11 cellular contexts compared by ENCODE assay signal in genomic region chr12:109719123-109720022, GRCh38. TPM values are rescaled to one million over a fixed set of nuclear protein-coding genes. Genes with fewer than 3 reads are reported as not detected.
DNase-seq lines count a peak whose midpoint lies in the region; ATAC-seq and TF ChIP-seq lines count a peak whose summit lies in the region.
"Had no signal": no experiment of that assay in that cellular context is flagged by ENCODE, and none has a peak within 500 bp of the region (broad histone marks: within the 10 kb centered on the region; RNA-seq: fewer than 3 reads in every experiment).

No MANE protein-coding gene starts in this region.

- ATAC-seq in CD4-positive, alpha-beta T cell (ENCODE audit: poor library complexity): no peak
- no peak for ATAC-seq in activated CD8-positive, alpha-beta T cell treated with anti-CD3 and anti-CD28 coated beads for 36 hours

- H3K27me3 Mint-ChIP-seq in CD4-positive, alpha-beta T cell: peaks cover 43% of the 10 kb centered on the region
- peaks cover 8% of the 10 kb centered on the region for H3K27me3 Mint-ChIP-seq in activated CD8-positive, alpha-beta T cell treated with anti-CD3 and anti-CD28 coated beads for 36 hours
- peaks cover 29% of the 10 kb centered on the region for H3K27me3 Mint-ChIP-seq in activated CD4-positive, alpha-beta memory T cell treated with anti-CD3 and anti-CD28 coated beads, Interleukin-2, amount 10 ng/mL, durations not matched to agents 7 days and 5 days

- H3K4me3 ChIP-seq in AG10803 (ENCODE audit: low read length) (no peak overlapping the region), brain microvascular endothelial cell (ENCODE audit: low read depth, low read length) (no peak overlapping the region)

- H3K4me3 Mint-ChIP-seq in CD4-positive, alpha-beta T cell: no peak overlapping the region
- no peak overlapping the region for H3K4me3 Mint-ChIP-seq in activated CD8-positive, alpha-beta T cell treated with anti-CD3 and anti-CD28 coated beads for 36 hours
- H3K4me3 Mint-ChIP-seq in activated CD4-positive, alpha-beta memory T cell treated with anti-CD3 and anti-CD28 coated beads, Interleukin-2, amount 10 ng/mL, durations not matched to agents 7 days and 5 days: no peak overlapping the region

- H3K36me3 Mint-ChIP-seq in CD4-positive, alpha-beta T cell (ENCODE audit: low read depth): no peaks in the 10 kb centered on the region
- no peaks in the 10 kb centered on the region for H3K36me3 Mint-ChIP-seq in activated CD8-positive, alpha-beta T cell treated with anti-CD3 and anti-CD28 coated beads for 36 hours (ENCODE audit: low read depth)
- H3K36me3 Mint-ChIP-seq in activated CD4-positive, alpha-beta memory T cell treated with anti-CD3 and anti-CD28 coated beads, Interleukin-2, amount 10 ng/mL, durations not matched to agents 7 days and 5 days (ENCODE audit: low read depth): no peaks in the 10 kb centered on the region

- in situ Hi-C loops in brain microvascular endothelial cell (cut with HindIII; ENCODE audit: low pct_ligation_motif_present, low sequenced_read_pairs): no loop called here

- TF ChIP-seq CTCF in AG10803 (conservative IDR thresholded peaks at IDR 0.05; ENCODE audit: low read length): peak; percentile 39
- peak; percentile 63 for TF ChIP-seq CTCF in brain microvascular endothelial cell (IDR thresholded peaks at IDR 0.05; ENCODE audit: low read depth, low read length, missing control alignments)
- TF ChIP-seq CTCF in CD4-positive, alpha-beta T cell (IDR thresholded peaks at IDR 0.05): no peak
- TF ChIP-seq CTCF in activated CD8-positive, alpha-beta T cell treated with anti-CD3 and anti-CD28 coated beads for 36 hours (IDR thresholded peaks at IDR 0.05): no peak

- H3K27me3 ChIP-seq in brain microvascular endothelial cell (replicated peaks): peaks cover 33% of the 10 kb centered on the region
- peaks cover 3% of the 10 kb centered on the region for H3K27me3 ChIP-seq in layer of hippocampus (ENCODE audit: control insufficient read depth, insufficient read depth, low read length)
- peaks cover 25% of the 10 kb centered on the region for H3K27me3 ChIP-seq in CD4-positive, alpha-beta T cell (ENCODE audit: control insufficient read depth, insufficient read depth, low read length)

- no peak for DNase-seq in AG10803 (ENCODE audit: low read depth)
- peak; percentile 36 for DNase-seq in HT-29 (ENCODE audit: low spot score)
- DNase-seq in brain microvascular endothelial cell: no peak
- no peak for DNase-seq in CD4-positive, alpha-beta T cell
- DNase-seq in activated CD8-positive, alpha-beta T cell treated with anti-CD3 and anti-CD28 coated beads for 36 hours: no peak
- no peak for DNase-seq in activated CD4-positive, alpha-beta memory T cell treated with anti-CD3 and anti-CD28 coated beads, Interleukin-2, amount 10 ng/mL, durations not matched to agents 7 days and 5 days
- no peak for DNase-seq in mesenteric fat pad (ENCODE audit: low spot score)
- DNase-seq: activated CD4-positive, CD25-positive, alpha-beta regulatory T cell; NCI-H226; stimulated activated CD4-positive, alpha-beta T cell treated with anti-CD3 and anti-CD28 coated beads, Interleukin-12 subunit alpha, Interleukin-12 subunit beta, amount 100 ng/mL, for 4 hours had no signal

- H3K27ac Mint-ChIP-seq in CD4-positive, alpha-beta T cell: no peak overlapping the region
- no peak overlapping the region for H3K27ac Mint-ChIP-seq in activated CD8-positive, alpha-beta T cell treated with anti-CD3 and anti-CD28 coated beads for 36 hours
- no peak overlapping the region for H3K27ac Mint-ChIP-seq in activated CD4-positive, alpha-beta memory T cell treated with anti-CD3 and anti-CD28 coated beads, Interleukin-2, amount 10 ng/mL, durations not matched to agents 7 days and 5 days

- no peaks in the 10 kb centered on the region for H3K9me3 ChIP-seq in CD4-positive, alpha-beta T cell (ENCODE audit: control insufficient read depth, low read length)

- no peak overlapping the region for H3K27ac ChIP-seq in brain microvascular endothelial cell
- peak overlapping the region; percentile 52 for H3K27ac ChIP-seq in layer of hippocampus (ENCODE audit: low read depth, low read length)
- H3K27ac ChIP-seq in CD4-positive, alpha-beta T cell (ENCODE audit: low read depth, low read length): no peak overlapping the region

- CTCF ChIA-PET in CD4-positive, alpha-beta T cell (lab: Charles Lee): no interaction called here
- CTCF ChIA-PET in activated CD8-positive, alpha-beta T cell treated with anti-CD3 and anti-CD28 coated beads for 36 hours (lab: Charles Lee): interaction anchor here (0.9 to 1.0 kb wide), 2 partner anchors 57 to 286 kb away, joined by 3 read pairs; no protein-coding TSS in a partner anchor
- CTCF ChIA-PET in activated CD4-positive, alpha-beta memory T cell treated with anti-CD3 and anti-CD28 coated beads, Interleukin-2, amount 10 ng/mL, durations not matched to agents 7 days and 5 days (lab: Charles Lee): interaction anchor here (0.7 kb wide), 1 partner anchor 123 kb away, joined by 3 read pairs; no protein-coding TSS in a partner anchor

- H3K4me1 Mint-ChIP-seq in CD4-positive, alpha-beta T cell (ENCODE audit: low read depth): no peaks in the 10 kb centered on the region
- H3K4me1 Mint-ChIP-seq in activated CD8-positive, alpha-beta T cell treated with anti-CD3 and anti-CD28 coated beads for 36 hours (ENCODE audit: low read depth): peaks cover 2% of the 10 kb centered on the region
- H3K4me1 Mint-ChIP-seq in activated CD4-positive, alpha-beta memory T cell treated with anti-CD3 and anti-CD28 coated beads, Interleukin-2, amount 10 ng/mL, durations not matched to agents 7 days and 5 days: peaks cover 4% of the 10 kb centered on the region

- POLR2A ChIA-PET in CD4-positive, alpha-beta T cell (lab: Charles Lee): no interaction called here
- POLR2A ChIA-PET in activated CD8-positive, alpha-beta T cell treated with anti-CD3 and anti-CD28 coated beads for 36 hours (lab: Charles Lee): no interaction called here
- POLR2A ChIA-PET in activated CD4-positive, alpha-beta memory T cell treated with anti-CD3 and anti-CD28 coated beads, Interleukin-2, amount 10 ng/mL, durations not matched to agents 7 days and 5 days (lab: Charles Lee): interaction anchor here (1.7 kb wide), 1 partner anchor 621 kb away, joined by 4 read pairs; no protein-coding TSS in a partner anchor

- H3K36me3 ChIP-seq in brain microvascular endothelial cell (replicated peaks): no peaks in the 10 kb centered on the region

- no peaks in the 10 kb centered on the region for H3K9me3 Mint-ChIP-seq in CD4-positive, alpha-beta T cell
- no peaks in the 10 kb centered on the region for H3K9me3 Mint-ChIP-seq in activated CD8-positive, alpha-beta T cell treated with anti-CD3 and anti-CD28 coated beads for 36 hours
- H3K9me3 Mint-ChIP-seq in activated CD4-positive, alpha-beta memory T cell treated with anti-CD3 and anti-CD28 coated beads, Interleukin-2, amount 10 ng/mL, durations not matched to agents 7 days and 5 days: no peaks in the 10 kb centered on the region

- intact Hi-C loops in CD4-positive, alpha-beta T cell (cut with DNase I, micrococcal nuclease): loop anchor here in 1 of 2 experiments (10.0 kb wide), 3 partner anchors 565 to 865 kb away; partner anchors contain the start of genes ANAPC7, ATP2A2 and SSH1
- intact Hi-C loops in activated CD8-positive, alpha-beta T cell treated with anti-CD3 and anti-CD28 coated beads for 36 hours (cut with micrococcal nuclease): no loop called here

RNA-seq across cellular contexts. Expression of gene FAM222A, which starts 5.7 kb away (rescaled TPM):
- total RNA-seq in HT-29 (2014; rRNA removed; shearing (Covaris generic)): 4.8 and 5.1 TPM in 2 replicates
- total RNA-seq in CD4-positive, alpha-beta T cell: 1 to 10 TPM; 1.1 to 1.7 TPM
- 1 to 10 TPM in 1 of 2 experiments, under 1 TPM in 1; 0.76 to 1.0 TPM for total RNA-seq in activated CD8-positive, alpha-beta T cell treated with anti-CD3 and anti-CD28 coated beads for 36 hours
- under 1 TPM; 0.28 to 0.43 TPM for total RNA-seq in activated CD4-positive, alpha-beta memory T cell treated with anti-CD3 and anti-CD28 coated beads, Interleukin-2, amount 10 ng/mL, durations not matched to agents 7 days and 5 days
- 2.7 TPM for total RNA-seq in mesenteric fat pad

Comparison
In these comparisons a context has a peak if more than half of its experiments do, and no peak if none do; other contexts are left out.
1. CTCF ChIP-seq: peak in AG10803 (single experiment) and brain microvascular endothelial cell (single experiment); none in CD4-positive, alpha-beta T cell (single experiment) and activated CD8-positive, alpha-beta T cell treated with anti-CD3 and anti-CD28 coated beads for 36 hours (single experiment).